ENCODE assay signal across 8 cellular contexts in genomic region chr20:64327353-64328029, GRCh38.
DNase-seq lines count a peak whose midpoint lies in the region; ATAC-seq and TF ChIP-seq lines count a peak whose summit lies in the region.
"Not testable (repeated sequence)": the region's sequence is repeated elsewhere in the genome, so short reads cannot be mapped to it uniquely, and the experiment has no call there.

No MANE protein-coding gene starts in this region.

- H3K36me3 Mint-ChIP-seq in activated T-cell treated with anti-CD3 and anti-CD28 coated beads, Interleukin-2, amount 50 U/mL, for 4 hours (ENCODE audit: insufficient read depth); natural killer cell; type B pancreatic cell: not testable (repeated sequence)

- H3K79me2 ChIP-seq in DND-41 (ENCODE audit: insufficient read depth, low read length) = not testable (repeated sequence)

- not testable (repeated sequence) for H3K4me3 ChIP-seq in DND-41 (ENCODE audit: low read depth in 1 of 2, low read length in 2 of 2)
- peak overlapping the region; percentile 26 for H3K4me3 ChIP-seq in ectodermal cell (ENCODE audit: insufficient read depth, low read depth, low read length)
- H3K4me3 ChIP-seq in iPS-15b (ENCODE audit: low read depth, low read length) = peak overlapping the region; percentile 41

- TF ChIP-seq CTCF in DND-41 (IDR thresholded peaks at IDR 0.05; ENCODE audit: borderline replicate concordance, extremely low read depth, low read length, poor library complexity, severe bottlenecking); natural killer cell (IDR thresholded peaks at IDR 0.05); type B pancreatic cell (conservative IDR thresholded peaks at IDR 0.05): not testable (repeated sequence)

- H3K9me3 ChIP-seq in DND-41 (ENCODE audit: insufficient read depth, low read length, severe bottlenecking); ectodermal cell (ENCODE audit: control insufficient read depth, low read length); iPS-15b (ENCODE audit: control insufficient read depth, insufficient read depth, low read length): not testable (repeated sequence)

- ATAC-seq in DND-41 (ENCODE audit: insufficient read depth, low read depth) (peak; percentile 77), HG03064 (IDR thresholded peaks at IDR 0.05; ENCODE audit: low read depth, unreplicated experiment) (peak; percentile 69), natural killer cell (peak; percentile 96 to 100 (median 99))
- peak; percentile 92 to 94 for ATAC-seq in activated T-cell treated with anti-CD3 and anti-CD28 coated beads, Interleukin-2, amount 50 U/mL, for 4 hours

- H3K27ac Mint-ChIP-seq in natural killer cell, type B pancreatic cell: not testable (repeated sequence)

- not testable (repeated sequence) for H3K27me3 ChIP-seq in DND-41 (ENCODE audit: insufficient read depth, low read length, poor library complexity)
- H3K27me3 ChIP-seq in ectodermal cell (ENCODE audit: control insufficient read depth, insufficient read depth, low read length, poor library complexity, severe bottlenecking) (peaks cover 51% of the 10 kb centered on the region), iPS-15b (ENCODE audit: control insufficient read depth, insufficient read depth, low read length) (peaks cover 33% of the 10 kb centered on the region)

- H3K4me1 Mint-ChIP-seq in activated T-cell treated with anti-CD3 and anti-CD28 coated beads, Interleukin-2, amount 50 U/mL, for 4 hours (ENCODE audit: low read depth) = peaks cover 11% of the 10 kb centered on the region
- H3K4me1 Mint-ChIP-seq in natural killer cell; type B pancreatic cell (ENCODE audit: unreplicated experiment): not testable (repeated sequence)

- 1 to 6% methylated on average over 27 to 34 of the region's 60 CpGs for WGBS in ectodermal cell, 2 experiments

- not testable (repeated sequence) for H4K20me1 ChIP-seq in DND-41 (ENCODE audit: insufficient read depth, low read length)

- DNase-seq in DND-41; activated T-cell treated with anti-CD3 and anti-CD28 coated beads, Interleukin-2, amount 50 U/mL, for 4 hours; natural killer cell: not testable (repeated sequence)
- DNase-seq in NCI-H526 treated with DMSO at 0.1 percent for 48 hours (lab: John Stamatoyannopoulos, UW) (peak; percentile 40), type B pancreatic cell (ENCODE audit: extremely low spot score, unreplicated experiment) (peak; percentile 72)

- H3K9me3 Mint-ChIP-seq in activated T-cell treated with anti-CD3 and anti-CD28 coated beads, Interleukin-2, amount 50 U/mL, for 4 hours; natural killer cell; type B pancreatic cell: not testable (repeated sequence)

- H3K27ac ChIP-seq in DND-41 (ENCODE audit: low read length); ectodermal cell (ENCODE audit: insufficient read depth, low read depth, low read length, poor library complexity, severe bottlenecking): not testable (repeated sequence)

- not testable (repeated sequence) for H3K4me3 Mint-ChIP-seq in activated T-cell treated with anti-CD3 and anti-CD28 coated beads, Interleukin-2, amount 50 U/mL, for 4 hours; natural killer cell; type B pancreatic cell

- not testable (repeated sequence) for H3K4me2 ChIP-seq in DND-41 (ENCODE audit: insufficient read depth, low read length)

- intact Hi-C loops in natural killer cell (cut with micrococcal nuclease) = not testable (repeated sequence)

- peaks cover 47% of the 10 kb centered on the region for H3K27me3 Mint-ChIP-seq in activated T-cell treated with anti-CD3 and anti-CD28 coated beads, Interleukin-2, amount 50 U/mL, for 4 hours (ENCODE audit: low read depth)
- H3K27me3 Mint-ChIP-seq in natural killer cell (ENCODE audit: low read depth in 2 of 2) (peaks cover 35 to 54% of the 10 kb centered on the region in 2 donors), type B pancreatic cell (peaks cover 40% of the 10 kb centered on the region)

- not testable (repeated sequence) for H3K4me1 ChIP-seq in DND-41 (ENCODE audit: insufficient read depth, low read length); ectodermal cell (ENCODE audit: control insufficient read depth, insufficient read depth, low read length); iPS-15b (ENCODE audit: control insufficient read depth, insufficient read depth, low read length)

- not testable (repeated sequence) for H2AFZ ChIP-seq in DND-41 (ENCODE audit: low read depth, low read length)

- not testable (repeated sequence) for H3K36me3 ChIP-seq in DND-41 (ENCODE audit: insufficient read depth, low read length); ectodermal cell (ENCODE audit: control insufficient read depth, insufficient read depth, low read length); iPS-15b (ENCODE audit: control insufficient read depth, insufficient read depth, low read length)

- not testable (repeated sequence) for H3K9ac ChIP-seq in DND-41 (ENCODE audit: low read depth, low read length); iPS-15b (ENCODE audit: low read depth, low read length)
